ENCODE assay signal across 9 cellular contexts in genomic region chr13:54029226-54029625, GRCh38.
DNase-seq lines count a peak whose midpoint lies in the region; ATAC-seq and TF ChIP-seq lines count a peak whose summit lies in the region.
"Had no signal": no experiment of that assay in that cellular context is flagged by ENCODE, and none has a peak within 500 bp of the region (broad histone marks: within the 10 kb centered on the region; RNA-seq: fewer than 3 reads in every experiment).

No MANE protein-coding gene starts in this region.

- H3K4me3 Mint-ChIP-seq in naive B cell: no peak overlapping the region
- H3K4me3 Mint-ChIP-seq in activated naive CD8-positive, alpha-beta T cell treated with anti-CD3 and anti-CD28 coated beads, Interleukin-2, amount 50 U/mL, for 24 hours: no peak overlapping the region
- no peak overlapping the region for H3K4me3 Mint-ChIP-seq in activated T-cell treated with anti-CD3 and anti-CD28 coated beads, Interleukin-2, amount 50 U/mL, for 24 hours
- H3K4me3 Mint-ChIP-seq in activated T-helper 1 cell treated with anti-CD3 and anti-CD28 coated beads, Interleukin-12 subunit alpha, Interleukin-12 subunit beta, Interleukin-2, Interleukin-4 antibody, amounts not matched to agents 30 ng/mL and 10 ng/mL and 1 ng/mL, durations not matched to agents 14 hours and 24 hours and 36 hours: no peak overlapping the region

- peak overlapping the region; percentile 18; the same call in 1 of the 2 replicates for H3K9ac ChIP-seq in OCI-LY1 (ENCODE audit: low read length)

- peaks cover 0 to 30% (median 14%) of the 10 kb centered on the region in 7 donors for H3K9me3 Mint-ChIP-seq in naive B cell
- H3K9me3 Mint-ChIP-seq in activated naive CD8-positive, alpha-beta T cell treated with anti-CD3 and anti-CD28 coated beads, Interleukin-2, amount 50 U/mL, for 24 hours: peaks cover 32% of the 10 kb centered on the region
- H3K9me3 Mint-ChIP-seq in activated T-cell treated with anti-CD3 and anti-CD28 coated beads, Interleukin-2, amount 50 U/mL, for 24 hours: peaks cover 31% of the 10 kb centered on the region
- peaks cover 30% of the 10 kb centered on the region for H3K9me3 Mint-ChIP-seq in activated T-helper 1 cell treated with anti-CD3 and anti-CD28 coated beads, Interleukin-12 subunit alpha, Interleukin-12 subunit beta, Interleukin-2, Interleukin-4 antibody, amounts not matched to agents 30 ng/mL and 10 ng/mL and 1 ng/mL, durations not matched to agents 14 hours and 24 hours and 36 hours

- no peaks in the 10 kb centered on the region for H3K36me3 Mint-ChIP-seq in naive B cell
- no peaks in the 10 kb centered on the region for H3K36me3 Mint-ChIP-seq in activated naive CD8-positive, alpha-beta T cell treated with anti-CD3 and anti-CD28 coated beads, Interleukin-2, amount 50 U/mL, for 24 hours (ENCODE audit: low read depth)
- no peaks in the 10 kb centered on the region for H3K36me3 Mint-ChIP-seq in activated T-cell treated with anti-CD3 and anti-CD28 coated beads, Interleukin-2, amount 50 U/mL, for 24 hours (ENCODE audit: low read depth)
- no peaks in the 10 kb centered on the region for H3K36me3 Mint-ChIP-seq in activated T-helper 1 cell treated with anti-CD3 and anti-CD28 coated beads, Interleukin-12 subunit alpha, Interleukin-12 subunit beta, Interleukin-2, Interleukin-4 antibody, amounts not matched to agents 30 ng/mL and 10 ng/mL and 1 ng/mL, durations not matched to agents 14 hours and 24 hours and 36 hours (ENCODE audit: low read depth)

- no peaks in the 10 kb centered on the region for H3K27me3 ChIP-seq in OCI-LY1 (ENCODE audit: insufficient read depth, low read length)

- no peak for DNase-seq in naive B cell
- no peak for DNase-seq in activated naive CD8-positive, alpha-beta T cell treated with anti-CD3 and anti-CD28 coated beads, Interleukin-2, amount 50 U/mL, for 24 hours
- DNase-seq in activated T-cell treated with anti-CD3 and anti-CD28 coated beads, Interleukin-2, amount 50 U/mL, for 24 hours: no peak
- DNase-seq in activated T-helper 1 cell treated with anti-CD3 and anti-CD28 coated beads, Interleukin-12 subunit alpha, Interleukin-12 subunit beta, Interleukin-2, Interleukin-4 antibody, amounts not matched to agents 30 ng/mL and 10 ng/mL and 1 ng/mL, durations not matched to agents 14 hours and 24 hours and 36 hours (ENCODE audit: low spot score): no peak
- no peak for DNase-seq in stimulated activated CD4-positive, alpha-beta T cell treated with anti-CD3 and anti-CD28 coated beads, Interleukin-2, amount 100 ng/mL, for 24 hours
- DNase-seq: NCI-H510A had no signal

- ATAC-seq in GM19324 (IDR thresholded peaks at IDR 0.05; ENCODE audit: low FRiP score, unreplicated experiment): peak; percentile 90
- peak; percentile 98 for ATAC-seq in HG03045 (IDR thresholded peaks at IDR 0.05; ENCODE audit: unreplicated experiment)
- ATAC-seq in naive B cell (ENCODE audit: low read depth in 2 of 2): peak; percentile 32
- ATAC-seq in activated naive CD8-positive, alpha-beta T cell treated with anti-CD3 and anti-CD28 coated beads, Interleukin-2, amount 50 U/mL, for 24 hours: no peak

- no peaks in the 10 kb centered on the region for H3K4me1 Mint-ChIP-seq in naive B cell
- H3K4me1 Mint-ChIP-seq in activated naive CD8-positive, alpha-beta T cell treated with anti-CD3 and anti-CD28 coated beads, Interleukin-2, amount 50 U/mL, for 24 hours: no peaks in the 10 kb centered on the region
- no peaks in the 10 kb centered on the region for H3K4me1 Mint-ChIP-seq in activated T-cell treated with anti-CD3 and anti-CD28 coated beads, Interleukin-2, amount 50 U/mL, for 24 hours (ENCODE audit: low read depth)
- no peaks in the 10 kb centered on the region for H3K4me1 Mint-ChIP-seq in activated T-helper 1 cell treated with anti-CD3 and anti-CD28 coated beads, Interleukin-12 subunit alpha, Interleukin-12 subunit beta, Interleukin-2, Interleukin-4 antibody, amounts not matched to agents 30 ng/mL and 10 ng/mL and 1 ng/mL, durations not matched to agents 14 hours and 24 hours and 36 hours (ENCODE audit: low read depth)

- no peaks in the 10 kb centered on the region for H3K27me3 Mint-ChIP-seq in naive B cell
- no peaks in the 10 kb centered on the region for H3K27me3 Mint-ChIP-seq in activated naive CD8-positive, alpha-beta T cell treated with anti-CD3 and anti-CD28 coated beads, Interleukin-2, amount 50 U/mL, for 24 hours
- no peaks in the 10 kb centered on the region for H3K27me3 Mint-ChIP-seq in activated T-cell treated with anti-CD3 and anti-CD28 coated beads, Interleukin-2, amount 50 U/mL, for 24 hours
- no peaks in the 10 kb centered on the region for H3K27me3 Mint-ChIP-seq in activated T-helper 1 cell treated with anti-CD3 and anti-CD28 coated beads, Interleukin-12 subunit alpha, Interleukin-12 subunit beta, Interleukin-2, Interleukin-4 antibody, amounts not matched to agents 30 ng/mL and 10 ng/mL and 1 ng/mL, durations not matched to agents 14 hours and 24 hours and 36 hours (ENCODE audit: insufficient read depth)

- peak overlapping the region; percentile 94 for H2AFZ ChIP-seq in OCI-LY1 (ENCODE audit: low read length)

- peak overlapping the region; percentile 29 for H3K4me3 ChIP-seq in OCI-LY1 (ENCODE audit: low read depth, low read length, poor library complexity, severe bottlenecking)

- H3K9me3 ChIP-seq in OCI-LY1 (ENCODE audit: low read length): 0 out of 2 replicates have a peak, but pooled peaks cover 4% of the 10 kb centered on the region

- H3F3A ChIP-seq in OCI-LY1 (ENCODE audit: insufficient read depth, low read length): no peaks in the 10 kb centered on the region

- H3K27ac Mint-ChIP-seq in naive B cell: no peak overlapping the region
- no peak overlapping the region for H3K27ac Mint-ChIP-seq in activated naive CD8-positive, alpha-beta T cell treated with anti-CD3 and anti-CD28 coated beads, Interleukin-2, amount 50 U/mL, for 24 hours
- no peak overlapping the region for H3K27ac Mint-ChIP-seq in activated T-cell treated with anti-CD3 and anti-CD28 coated beads, Interleukin-2, amount 50 U/mL, for 24 hours
- no peak overlapping the region for H3K27ac Mint-ChIP-seq in activated T-helper 1 cell treated with anti-CD3 and anti-CD28 coated beads, Interleukin-12 subunit alpha, Interleukin-12 subunit beta, Interleukin-2, Interleukin-4 antibody, amounts not matched to agents 30 ng/mL and 10 ng/mL and 1 ng/mL, durations not matched to agents 14 hours and 24 hours and 36 hours

- H4K20me1 ChIP-seq in OCI-LY1 (ENCODE audit: insufficient read depth, low read length): no peaks in the 10 kb centered on the region

- H3K27ac ChIP-seq in OCI-LY1 (ENCODE audit: low read depth, low read length, poor library complexity, severe bottlenecking): peak overlapping the region; percentile 73

- no peaks in the 10 kb centered on the region for H3K9me2 ChIP-seq in OCI-LY1 (ENCODE audit: low read depth, low read length)

- no peaks in the 10 kb centered on the region for H3K79me2 ChIP-seq in OCI-LY1 (ENCODE audit: insufficient read depth, low read length)

- peaks cover 25% of the 10 kb centered on the region for H3K4me1 ChIP-seq in OCI-LY1 (ENCODE audit: insufficient read depth, low read length, severe bottlenecking)

- no peaks in the 10 kb centered on the region for H3K36me3 ChIP-seq in OCI-LY1 (ENCODE audit: insufficient read depth, low read length)

- intact Hi-C loops in activated T-helper 1 cell treated with anti-CD3 and anti-CD28 coated beads, Interleukin-12 subunit alpha, Interleukin-12 subunit beta, Interleukin-2, Interleukin-4 antibody, amounts not matched to agents 30 ng/mL and 10 ng/mL and 1 ng/mL, durations not matched to agents 14 hours and 24 hours and 36 hours (cut with micrococcal nuclease): no loop called here

- H3K4me2 ChIP-seq in OCI-LY1 (ENCODE audit: low read length): peak overlapping the region; percentile 54

- no peak for TF ChIP-seq CTCF in OCI-LY1 (IDR thresholded peaks at IDR 0.05; ENCODE audit: low read length)
